8 cellular contexts compared by ENCODE assay signal in genomic region chr10:97185326-97186058, GRCh38. TPM values are rescaled to one million over a fixed set of nuclear protein-coding genes. Genes with fewer than 3 reads are reported as not detected.
DNase-seq lines count a peak whose midpoint lies in the region; ATAC-seq lines count a peak whose summit lies in the region.

TSS of gene SLIT1 (minus strand) at chr10:97185959. CDS start at chr10:97185674, 285 bp downstream.

- peak within 1 kb of the TSS in 1 of 7 donors; percentile 29 for H3K27ac Mint-ChIP-seq in CD4-positive, alpha-beta memory T cell

- POLR2A ChIA-PET in CD4-positive, alpha-beta memory T cell (lab: Charles Lee; ENCODE audit: partially characterized antibody), result no interaction called here

- peak within 1 kb of the TSS in 4 of 8 donors; percentile 40 to 68 (median 51) for H3K4me3 Mint-ChIP-seq in CD4-positive, alpha-beta memory T cell

- H3K27me3 ChIP-seq in iPS-18a (ENCODE audit: control insufficient read depth, insufficient read depth, low read length), result peaks cover 53% of the 10 kb centered on the region
- peaks cover 5% of the 10 kb centered on the region for H3K27me3 ChIP-seq in CD4-positive, alpha-beta memory T cell (ENCODE audit: insufficient read depth, low read length)

- H3K4me3 ChIP-seq in iPS-18a (ENCODE audit: low read length), result peak within 1 kb of the TSS; percentile 60
- no peak within 1 kb of the TSS for H3K4me3 ChIP-seq in CD4-positive, alpha-beta memory T cell (ENCODE audit: low read length in 2 of 2)

- H3K36me3 ChIP-seq in iPS-18a (ENCODE audit: control insufficient read depth, low read depth, low read length), result no peaks in the 10 kb centered on the region
- no peaks in the 10 kb centered on the region for H3K36me3 ChIP-seq in CD4-positive, alpha-beta memory T cell (ENCODE audit: insufficient read depth, low read length)

- CTCF ChIA-PET in CD4-positive, alpha-beta memory T cell (lab: Charles Lee; ENCODE audit: partially characterized antibody), result no interaction called here

- no peak for ATAC-seq in HG02763 (IDR thresholded peaks at IDR 0.05; ENCODE audit: unreplicated experiment)

- H3K4me1 ChIP-seq in iPS-18a (ENCODE audit: control insufficient read depth, low read depth, low read length), result peaks cover 5% of the 10 kb centered on the region
- H3K4me1 ChIP-seq in CD4-positive, alpha-beta memory T cell (ENCODE audit: insufficient read depth, low read length), result no peaks in the 10 kb centered on the region

- no peaks in the 10 kb centered on the region for H3K9me3 Mint-ChIP-seq in CD4-positive, alpha-beta memory T cell

- H3K4me1 Mint-ChIP-seq in CD4-positive, alpha-beta memory T cell, result peaks cover 6 to 16% (median 8%) of the 10 kb centered on the region in 4 donors

- peak; percentile 5 for DNase-seq in activated CD4-positive, alpha-beta T cell treated with anti-CD3 and anti-CD28 coated beads for 48 hours
- no peak for DNase-seq in activated CD4-positive, alpha-beta T cell treated with anti-CD3 and anti-CD28 coated beads, Interleukin-2, amount 50 U/mL, for 48 hours
- peak; percentile 36 for DNase-seq in SW480 (ENCODE audit: low spot score)
- no peak for DNase-seq in middle frontal gyrus (ENCODE audit: extremely low spot score, low spot score)
- DNase-seq in CD4-positive, alpha-beta memory T cell, result no peak

- peaks cover 39 to 58% of the 10 kb centered on the region in 2 donors for H3K27me3 Mint-ChIP-seq in CD4-positive, alpha-beta memory T cell

- no peaks in the 10 kb centered on the region for H3K36me3 Mint-ChIP-seq in CD4-positive, alpha-beta memory T cell

- H3K9ac ChIP-seq in iPS-18a (ENCODE audit: low read length), result no peak within 1 kb of the TSS

- no peaks in the 10 kb centered on the region for H3K9me3 ChIP-seq in iPS-18a (ENCODE audit: control insufficient read depth, low read depth, low read length)
- H3K9me3 ChIP-seq in CD4-positive, alpha-beta memory T cell (ENCODE audit: control insufficient read depth in 1 of 2, low read length in 2 of 2), result no peaks in the 10 kb centered on the region

- intact Hi-C loops in CD4-positive, alpha-beta memory T cell (cut with micrococcal nuclease), result no loop called here

- H3K27ac ChIP-seq in iPS-18a (ENCODE audit: low read length), result no peak within 1 kb of the TSS
- H3K27ac ChIP-seq in temporal lobe (ENCODE audit: low read depth, low read length), result peak within 1 kb of the TSS; percentile 44
- H3K27ac ChIP-seq in CD4-positive, alpha-beta memory T cell (ENCODE audit: low read depth, low read length), result no peak within 1 kb of the TSS

RNA-seq across cellular contexts. Expression of gene SLIT1, which starts in this region (rescaled TPM):
- total RNA-seq in temporal lobe, result 86.1 TPM
- under 1 TPM; 0.28 to 0.32 TPM for total RNA-seq in CD4-positive, alpha-beta memory T cell
- under 1 TPM in 1 of 2 donors, not detected in 1; 0.05 TPM for polyA plus RNA-seq in CD4-positive, alpha-beta memory T cell

Comparison
In these comparisons a context has a peak if more than half of its experiments do, and no peak if none do; other contexts are left out.
1. RNA of gene SLIT1 (total RNA-seq): 86.1 TPM in temporal lobe (single experiment); 0.28 to 0.32 TPM in CD4-positive, alpha-beta memory T cell; every median in the first group is over 10 times any median in the second.
2. DNase-seq: peak in activated CD4-positive, alpha-beta T cell treated with anti-CD3 and anti-CD28 coated beads for 48 hours (single experiment) and SW480 (single experiment); none in activated CD4-positive, alpha-beta T cell treated with anti-CD3 and anti-CD28 coated beads, Interleukin-2, amount 50 U/mL, for 48 hours (0 of 2), middle frontal gyrus (single experiment) and CD4-positive, alpha-beta memory T cell (0 of 5).